ENCODE assay signal across 1 cellular context in genomic region chr13:107867701-107868661, GRCh38.
TF ChIP-seq lines count a peak whose summit lies in the region.

No MANE protein-coding gene starts in this region.

TF ChIP-seq in HEK293, 187 proteins besides CTCF, POLR2A, EP300 and RAD21 (continued from another document):
- TF ChIP-seq PRDM2 (tag by site-specific recombination; IDR thresholded peaks at IDR 0.05; ENCODE audit: borderline replicate concordance) (no peak), ZBTB17 (tag by site-specific recombination; IDR thresholded peaks at IDR 0.05) (0 out of 2 replicates have a peak, but pooled peaks have one; percentile 14), ZFHX2 (tag by site-specific recombination; conservative IDR thresholded peaks at IDR 0.05) (peak; percentile 67), MZF1 (tag by site-specific recombination; IDR thresholded peaks at IDR 0.05; ENCODE audit: borderline replicate concordance) (no peak), ZBTB20 (tag by site-specific recombination; IDR thresholded peaks at IDR 0.05) (0 out of 2 replicates have a peak, but pooled peaks have one; percentile 27), ZNF426 (tag by site-specific recombination; IDR thresholded peaks at IDR 0.05) (no peak), ZBTB26 (tag by site-specific recombination; optimal IDR thresholded peaks at IDR 0.05) (peak; percentile 59), PRDM10 (tag by site-specific recombination; IDR thresholded peaks at IDR 0.05) (peak; percentile 54)
